ENCODE assay signal across 7 cellular contexts in genomic region chr6:62162858-62163257, GRCh38.
"Had no signal": no experiment of that assay in that cellular context is flagged by ENCODE, and none has a peak within 500 bp of the region (broad histone marks: within the 10 kb centered on the region; RNA-seq: fewer than 3 reads in every experiment).

No MANE protein-coding gene starts in this region.

- DNase-seq: GDM1, GF-D8 had no signal

- FAIRE-seq: G401.6, GM12878, GM12891, GM12892, GM18507 had no signal

- H3K4me3 ChIP-seq: GM12878 had no signal

- ATAC-seq: GM12878 had no signal
